24 cellular contexts compared by ENCODE assay signal in the genomic region with DNA sequence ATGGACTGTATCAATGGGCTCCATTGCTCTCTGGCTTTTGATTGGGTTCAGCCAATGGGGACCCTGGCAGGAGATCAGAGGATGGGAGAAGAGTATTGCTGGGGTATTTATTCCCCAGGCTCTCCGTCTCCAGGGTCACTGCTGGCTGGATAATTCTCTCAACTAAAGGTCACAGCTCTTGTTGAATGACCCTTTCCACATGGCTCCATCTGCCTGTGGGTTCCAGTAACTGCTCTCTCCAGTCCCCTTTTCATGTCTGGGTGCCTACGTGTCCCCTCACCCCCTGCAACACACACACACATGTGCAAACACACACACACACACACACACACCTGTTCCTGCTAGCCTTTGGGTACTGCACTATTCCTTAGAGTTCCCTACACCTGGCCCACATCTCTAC. TPM values are rescaled to one million over a fixed set of nuclear protein-coding genes. Genes with fewer than 3 reads are reported as not detected.
A peak's percentile ranks its signal among the peaks of the same experiment; 100 is the strongest.
DNase-seq lines count a peak whose midpoint lies in the region; ATAC-seq, FAIRE-seq and TF ChIP-seq lines count a peak whose summit lies in the region.
"Had no signal": no experiment of that assay in that cellular context is flagged by ENCODE, and none has a peak within 500 bp of the region (broad histone marks: within the 10 kb centered on the region; RNA-seq: fewer than 3 reads in every experiment).

No MANE protein-coding gene starts in this region.

- H3K27ac ChIP-seq in GM12878 (ENCODE audit: control insufficient read depth, insufficient read depth) = no peak overlapping the region
- H3K27ac ChIP-seq in neural progenitor cell = no peak overlapping the region
- H3K27ac ChIP-seq in mammary epithelial cell (ENCODE audit: insufficient read depth, low read depth, low read length) = no peak overlapping the region
- H3K27ac ChIP-seq: heart right ventricle, pancreas, sigmoid colon, SJCRH30 had no signal

- no TSS peak for BruUV-seq in GM12878 (replicated peaks; lab: Mats Ljungman, UMichigan)
- no TSS peak for BruUV-seq in mammary epithelial cell (replicated peaks; lab: Mats Ljungman, UMichigan)

- WGBS in GM12878 (ENCODE audit: insufficient coverage, insufficient replicate concordance, low lambda C conversion rate, missing lambda C conversion rate) = 100% methylated on average over 2 of the region's 2 CpGs
- WGBS in mammary epithelial cell (ENCODE audit: low coverage, missing lambda C conversion rate) = 100% methylated on average over 1 of the region's 2 CpGs

- H3K27me3 Mint-ChIP-seq in neural progenitor cell (ENCODE audit: insufficient read depth, low read depth) (peaks cover 2% of the 10 kb centered on the region), immature natural killer cell (ENCODE audit: low read depth in 3 of 3) (no peaks in the 10 kb centered on the region)
- H3K27me3 Mint-ChIP-seq: naive thymus-derived CD8-positive, alpha-beta T cell had no signal

- no peaks in the 10 kb centered on the region for H3K36me3 Mint-ChIP-seq in neural progenitor cell
- H3K36me3 Mint-ChIP-seq in immature natural killer cell = peaks cover 0 to 3% (median 0%) of the 10 kb centered on the region in 3 donors
- H3K36me3 Mint-ChIP-seq: CD14-positive monocyte; stimulated activated effector memory CD8-positive, alpha-beta T cell treated with anti-CD3 and anti-CD28 coated beads, Interleukin-12 subunit alpha, Interleukin-12 subunit beta, amount 100 ng/mL, for 72 hours had no signal

- no peaks in the 10 kb centered on the region for H3K79me2 ChIP-seq in GM12878 (ENCODE audit: control insufficient read depth, insufficient read depth, low read length)
- H3K79me2 ChIP-seq in neural progenitor cell (ENCODE audit: low read depth) = no peaks in the 10 kb centered on the region
- H3K79me2 ChIP-seq in mammary epithelial cell (ENCODE audit: insufficient read depth, low read length) = no peaks in the 10 kb centered on the region

- dilution Hi-C loops in mammary epithelial cell (cut with HindIII; ENCODE audit: low sequenced_read_pairs) = loop anchor here (5.0 kb wide), 1 partner anchor 48 kb away; no protein-coding TSS in a partner anchor

- peaks cover 0 to 3% of the 10 kb centered on the region in 2 experiments for H3K36me3 ChIP-seq in GM12878 (ENCODE audit: control insufficient read depth in 2 of 2, insufficient read depth in 2 of 2, low read length in 1 of 2)
- H3K36me3 ChIP-seq in neural progenitor cell = no peaks in the 10 kb centered on the region
- no peaks in the 10 kb centered on the region for H3K36me3 ChIP-seq in mammary epithelial cell (ENCODE audit: insufficient read depth, low read length)
- H3K36me3 ChIP-seq: HAP-1, pancreas, sigmoid colon, SJCRH30 had no signal

- peak; percentile 86 for FAIRE-seq in GM19239 (lab: Jason Lieb, UNC)
- no peak for FAIRE-seq in GM12878 (lab: Jason Lieb, UNC)
- FAIRE-seq: pancreas had no signal

- no peak overlapping the region for H3K9ac ChIP-seq in GM12878 (ENCODE audit: control insufficient read depth, insufficient read depth, low read length)
- H3K9ac ChIP-seq in neural progenitor cell = no peak overlapping the region
- H3K9ac ChIP-seq in mammary epithelial cell (ENCODE audit: insufficient read depth, low read length) = no peak overlapping the region

- H3K4me3 ChIP-seq in GM12878 = no peak overlapping the region
- no peak overlapping the region for H3K4me3 ChIP-seq in neural progenitor cell
- no peak overlapping the region for H3K4me3 ChIP-seq in mammary epithelial cell (replicated peaks in 1 of 3; ENCODE audit: insufficient read depth in 1 of 3, low read depth in 2 of 3, low read length in 3 of 3)
- H3K4me3 ChIP-seq: HAP-1, heart right ventricle, pancreas, sigmoid colon, SJCRH30 had no signal

- TF ChIP-seq EP300 in GM12878 (IDR thresholded peaks at IDR 0.05; ENCODE audit: borderline replicate concordance in 1 of 2, control insufficient read depth in 1 of 2, low read depth in 2 of 2, low read length in 2 of 2) = no peak

- H3K4me1 ChIP-seq in GM12878 (ENCODE audit: control insufficient read depth, insufficient read depth, low read length) = peaks cover 6% of the 10 kb centered on the region
- no peaks in the 10 kb centered on the region for H3K4me1 ChIP-seq in neural progenitor cell
- H3K4me1 ChIP-seq in mammary epithelial cell (ENCODE audit: insufficient read depth, low read length) = peaks cover 8% of the 10 kb centered on the region
- H3K4me1 ChIP-seq: pancreas, sigmoid colon, SJCRH30 had no signal

- H3K27ac Mint-ChIP-seq in neural progenitor cell = no peak overlapping the region
- H3K27ac Mint-ChIP-seq in immature natural killer cell = no peak overlapping the region
- H3K27ac Mint-ChIP-seq: activated naive CD4-positive, alpha-beta T cell treated with anti-CD3 and anti-CD28 coated beads for 36 hours; naive thymus-derived CD8-positive, alpha-beta T cell; stimulated activated effector memory CD8-positive, alpha-beta T cell treated with anti-CD3 and anti-CD28 coated beads, Interleukin-12 subunit alpha, Interleukin-12 subunit beta, amount 100 ng/mL, for 72 hours; T-helper 2 cell treated with Interferon-gamma antibody and Interleukin-4, amounts not matched to agents 5 μg/mL and 100 μg/mL, for 36 hours had no signal

- RAD21 ChIA-PET in GM12878 (lab: Charles Lee; ENCODE audit: unreplicated experiment) = interaction anchor here (0.8 to 18.6 kb wide), 4 partner anchors 8 to 133 kb away, joined by 3 to 164 read pairs (median 4); a partner anchor contains a TSS

- peak; percentile 41; the same call in 1 of the 2 replicates for TF ChIP-seq RAD21 in GM12878 (IDR thresholded peaks at IDR 0.05; ENCODE audit: insufficient read depth, low read depth, low read length)

- SMC1A ChIA-PET in GM12878 (lab: Charles Lee; ENCODE audit: uncharacterized antibody, unreplicated experiment) = interaction anchor here (0.6 to 1.5 kb wide), 7 partner anchors 9 to 134 kb away, joined by 3 to 8 read pairs (median 3); no protein-coding TSS in a partner anchor

- H3K9me3 Mint-ChIP-seq in neural progenitor cell = no peaks in the 10 kb centered on the region
- no peaks in the 10 kb centered on the region for H3K9me3 Mint-ChIP-seq in immature natural killer cell
- H3K9me3 Mint-ChIP-seq: activated naive CD4-positive, alpha-beta T cell treated with anti-CD3 and anti-CD28 coated beads for 36 hours; activated T-cell treated with anti-CD3 and anti-CD28 coated beads, Interleukin-2, amount 50 U/mL, for 4 hours; stimulated activated effector memory CD8-positive, alpha-beta T cell treated with anti-CD3 and anti-CD28 coated beads, Interleukin-12 subunit alpha, Interleukin-12 subunit beta, amount 100 ng/mL, for 72 hours had no signal

- peak; percentile 29 for ATAC-seq in Right ventricle myocardium superior (ENCODE audit: poor library complexity)
- no peak for ATAC-seq in GM12878
- no peak for ATAC-seq in HG03108 (IDR thresholded peaks at IDR 0.05; ENCODE audit: unreplicated experiment)
- ATAC-seq: activated T-cell treated with anti-CD3 and anti-CD28 coated beads, Interleukin-2, amount 50 U/mL, for 4 hours; naive thymus-derived CD8-positive, alpha-beta T cell; pancreas; stimulated activated effector memory CD8-positive, alpha-beta T cell treated with anti-CD3 and anti-CD28 coated beads, Interleukin-12 subunit alpha, Interleukin-12 subunit beta, amount 100 ng/mL, for 72 hours had no signal

- CTCF ChIA-PET in GM12878 (lab: Yijun Ruan, JAX) = interaction anchor here (0.7 to 1.6 kb wide), 7 partner anchors 9 to 1140 kb away, joined by 3 to 6 read pairs (median 3); a partner anchor contains a TSS
- CTCF ChIA-PET in mammary epithelial cell (lab: Charles Lee; ENCODE audit: low non-redundant PET) = no interaction called here

- H3K9me3 ChIP-seq in GM12878 (replicated peaks; ENCODE audit: control insufficient read depth, insufficient read depth, low read length) = 0 out of 3 replicates have a peak, but pooled peaks cover 2% of the 10 kb centered on the region
- H3K9me3 ChIP-seq in neural progenitor cell (ENCODE audit: low read depth) = no peaks in the 10 kb centered on the region
- H3K9me3 ChIP-seq in mammary epithelial cell (replicated peaks; ENCODE audit: insufficient read depth, low read length) = no peaks in the 10 kb centered on the region
- H3K9me3 ChIP-seq: HAP-1, heart right ventricle, pancreas, sigmoid colon, SJCRH30 had no signal

- intact Hi-C loops in Right ventricle myocardium superior (cut with DNase I) = loop anchor here (10.0 kb wide), 1 partner anchor 50 kb away; no protein-coding TSS in a partner anchor
- intact Hi-C loops in cardiac septum (cut with DNase I) = no loop called here
- intact Hi-C loops in GM12878 (cut with micrococcal nuclease; ENCODE audit: unreplicated experiment) = no loop called here
- intact Hi-C loops in mammary epithelial cell (cut with micrococcal nuclease) = no loop called here

- H3K4me1 Mint-ChIP-seq in neural progenitor cell (no peaks in the 10 kb centered on the region), immature natural killer cell (peaks cover 0 to 2% of the 10 kb centered on the region in 2 donors)

- H3K4me3 Mint-ChIP-seq in neural progenitor cell = no peak overlapping the region
- H3K4me3 Mint-ChIP-seq in immature natural killer cell = no peak overlapping the region
- H3K4me3 Mint-ChIP-seq: activated naive CD4-positive, alpha-beta T cell treated with anti-CD3 and anti-CD28 coated beads for 36 hours; activated T-cell treated with anti-CD3 and anti-CD28 coated beads, Interleukin-2, amount 50 U/mL, for 4 hours; CD14-positive monocyte; naive thymus-derived CD8-positive, alpha-beta T cell; stimulated activated effector memory CD8-positive, alpha-beta T cell treated with anti-CD3 and anti-CD28 coated beads, Interleukin-12 subunit alpha, Interleukin-12 subunit beta, amount 100 ng/mL, for 72 hours; T-helper 2 cell treated with Interferon-gamma antibody and Interleukin-4, amounts not matched to agents 5 μg/mL and 100 μg/mL, for 36 hours had no signal

- H3K27me3 ChIP-seq in GM12878 (replicated peaks in 1 of 2; ENCODE audit: control insufficient read depth in 2 of 2, insufficient read depth in 2 of 2, low read length in 1 of 2) (no peaks in the 10 kb centered on the region), neural progenitor cell (no peaks in the 10 kb centered on the region), mammary epithelial cell (ENCODE audit: insufficient read depth, low read length) (no peaks in the 10 kb centered on the region)
- H3K27me3 ChIP-seq: heart right ventricle, pancreas, sigmoid colon, SJCRH30 had no signal

- H2AFZ ChIP-seq in GM12878 (ENCODE audit: control insufficient read depth, low read depth, low read length) = no peak overlapping the region
- H2AFZ ChIP-seq in neural progenitor cell (replicated peaks) = no peak overlapping the region
- no peak overlapping the region for H2AFZ ChIP-seq in mammary epithelial cell (ENCODE audit: low read depth, low read length)

- TF ChIP-seq POLR2A in GM12878 (IDR thresholded peaks at IDR 0.05; ENCODE audit: low read depth, low read length) = no peak

- H4K20me1 ChIP-seq in GM12878 (ENCODE audit: control insufficient read depth, insufficient read depth) = no peaks in the 10 kb centered on the region
- H4K20me1 ChIP-seq in neural progenitor cell (ENCODE audit: low read depth) = no peaks in the 10 kb centered on the region
- H4K20me1 ChIP-seq in mammary epithelial cell (ENCODE audit: insufficient read depth, low read length) = no peaks in the 10 kb centered on the region

- H3K4me2 ChIP-seq in GM12878 (ENCODE audit: control insufficient read depth, insufficient read depth) = no peak overlapping the region
- no peak overlapping the region for H3K4me2 ChIP-seq in neural progenitor cell
- no peak overlapping the region for H3K4me2 ChIP-seq in mammary epithelial cell (ENCODE audit: insufficient read depth, low read depth, low read length)

- POLR2A ChIA-PET in GM12878 (lab: Charles Lee) = interaction anchor here (0.7 to 3.3 kb wide), 8 partner anchors 8 to 125 kb away, joined by 3 to 18 read pairs (median 3); a partner anchor contains a TSS

- H3F3A ChIP-seq in neural progenitor cell (ENCODE audit: low read depth) = no peaks in the 10 kb centered on the region

- no peak for DNase-seq in Right ventricle myocardium superior
- DNase-seq in cardiac septum (ENCODE audit: low spot score) = no peak
- no peak for DNase-seq in GM19239 (ENCODE audit: insufficient read length, low spot score)
- no peak for DNase-seq in GM12878 (ENCODE audit: low read depth, low spot score)
- DNase-seq in neural progenitor cell (ENCODE audit: low spot score) = peak; percentile 9
- no peak for DNase-seq in immature natural killer cell
- DNase-seq in mammary epithelial cell = no peak
- DNase-seq: activated naive CD4-positive, alpha-beta T cell treated with anti-CD3 and anti-CD28 coated beads for 36 hours; activated T-cell treated with anti-CD3 and anti-CD28 coated beads, Interleukin-2, amount 50 U/mL, for 4 hours; aorta; cerebellar nuclear complex; effector memory CD4-positive, alpha-beta T cell; heart right ventricle; naive thymus-derived CD8-positive, alpha-beta T cell; NCI-H1694; NCI-H446; pancreas; sigmoid colon; SJCRH30 had no signal

- in situ Hi-C loops in GM12878 (cut with MboI) = no loop called here
- in situ Hi-C loops in mammary epithelial cell (cut with MboI; ENCODE audit: low sequenced_read_pairs in 2 of 2) = loop anchor here (25.0 kb wide), 1 partner anchor 813 kb away; no protein-coding TSS in a partner anchor

- TF ChIP-seq CTCF in GM12878 (IDR thresholded peaks at IDR 0.05 in 2 of 3, conservative IDR thresholded peaks at IDR 0.05 in 1 of 3; ENCODE audit: control insufficient read depth in 2 of 3, extremely low read depth in 1 of 3, insufficient read depth in 1 of 3, low read depth in 3 of 3, low read length in 3 of 3) (peak in 2 of 3 experiments; percentile 23 to 25; a peak in 2 of 6 replicates), neural progenitor cell (IDR thresholded peaks at IDR 0.05) (no peak), mammary epithelial cell (conservative IDR thresholded peaks at IDR 0.05 in 1 of 2, IDR thresholded peaks at IDR 0.05 in 1 of 2; ENCODE audit: extremely low read depth in 1 of 2, insufficient read depth in 1 of 2, low read depth in 1 of 2, low read length in 2 of 2) (peak in 1 of 2 donors; percentile 16)

RNA-seq across cellular contexts. Expression of a gene that starts 53.9 kb away (rescaled TPM):
- total RNA-seq in Right ventricle myocardium superior (7.3 TPM), cardiac septum (9.3 TPM), GM12878 (2014; rRNA removed) (42.9 and 45.1 TPM in 2 replicates), GM12878 (2014; rRNA removed; fragmentation: Illumina TruSeq; extraction: Trizol) (38.0 and 43.0 TPM in 2 replicates), GM12878 (2021) (32.3 and 33.8 TPM in 2 replicates), neural progenitor cell (ENCODE audit: low replicate concordance) (27.4 and 31.9 TPM in 2 replicates), mammary epithelial cell (10 to 100 TPM; 23.0 to 46.3 TPM)
- total RNA-seq in GM12878 (2013; cell fraction: nucleolus; rRNA removed) = 271 and 292 TPM in 2 replicates
- polyA plus RNA-seq in GM12878 (2011; ENCODE audit: low read depth) = 14.7 TPM
- polyA plus RNA-seq in GM12878 (2011; rRNA removed) (59.8 and 70.1 TPM in 2 replicates), GM12878 (2014; fragmentation: Illumina TruSeq; extraction: Trizol) (34.6 and 36.9 TPM in 2 replicates), GM12878 (2014; fragmentation: Nextera tagmentation; extraction: Ambion mirVana) (1 to 10 TPM; 6.2 to 7.1 TPM), GM12878 (2014; rRNA removed) (28.0 and 32.8 TPM in 2 replicates), GM12878 (2016; fragmentation: Nextera tagmentation; extraction: Ambion mirVana) (10 to 100 TPM; 17.8 to 18.9 TPM), immature natural killer cell (1 to 10 TPM; 4.9 to 6.3 (median 5.2) TPM), mammary epithelial cell (13.7 TPM)
- polyA plus RNA-seq in GM12878 (2011; cell fraction: cytosol; rRNA removed) = 41.9 and 45.6 TPM in 2 replicates
- 113 and 151 TPM in 2 replicates for polyA plus RNA-seq in GM12878 (2011; cell fraction: nucleus; rRNA removed)
- 17.9 and 22.3 TPM in 2 replicates for polyA plus RNA-seq in GM12878 (2012)
- 158 and 166 TPM in 2 replicates for polyA minus RNA-seq in GM12878 (2011; rRNA and poly(A)+ RNA removed)
- polyA minus RNA-seq in GM12878 (2011; cell fraction: cytosol; rRNA and poly(A)+ RNA removed) = 30.1 and 36.8 TPM in 2 replicates
- 156 and 211 TPM in 2 replicates for polyA minus RNA-seq in GM12878 (2011; cell fraction: nucleus; rRNA and poly(A)+ RNA removed)
- 46.6 TPM for polyA minus RNA-seq in mammary epithelial cell
